ENCODE assay signal across 25 cellular contexts in the genomic region with DNA sequence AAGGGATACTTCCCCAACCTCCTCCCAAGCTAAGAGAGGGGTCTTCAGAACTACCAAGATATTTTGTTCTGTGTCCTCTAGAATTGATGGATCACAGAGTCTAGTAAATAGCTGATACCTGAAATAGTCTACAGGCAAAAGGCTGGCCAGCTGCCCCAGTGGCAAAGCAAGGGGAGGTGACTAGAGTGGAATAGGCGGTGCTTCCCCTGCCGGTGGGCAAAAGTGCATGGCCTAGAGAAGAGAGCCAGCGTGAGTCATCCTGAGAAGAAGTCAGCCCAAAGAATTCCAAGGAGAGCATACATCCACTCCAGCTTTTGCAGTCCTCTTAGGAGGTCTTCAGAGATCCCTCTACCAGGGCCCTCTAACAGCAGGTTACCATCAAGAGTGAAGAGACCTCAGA. TPM values are rescaled to one million over a fixed set of nuclear protein-coding genes. Genes with fewer than 3 reads are reported as not detected.
DNase-seq lines count a peak whose midpoint lies in the region; ATAC-seq and TF ChIP-seq lines count a peak whose summit lies in the region.
"Had no signal": no experiment of that assay in that cellular context is flagged by ENCODE, and none has a peak within 500 bp of the region (broad histone marks: within the 10 kb centered on the region; RNA-seq: fewer than 3 reads in every experiment).

No MANE protein-coding gene starts in this region.

- H3K4me1 ChIP-seq in mammary epithelial cell (ENCODE audit: insufficient read depth, low read length): peaks cover 6% of the 10 kb centered on the region
- no peaks in the 10 kb centered on the region for H3K4me1 ChIP-seq in colonic mucosa
- H3K4me1 ChIP-seq: body of pancreas, suprapubic skin had no signal

- DNase-seq in DMS53 (lab: John Stamatoyannopoulos, UW) (peak; percentile 44), DMS53 treated with DMSO at 0.1 percent for 48 hours (lab: John Stamatoyannopoulos, UW; ENCODE audit: unreplicated experiment) (no peak), MG63 (peak; percentile 42), mammary epithelial cell (peak; percentile 6), NCI-H510A (lab: John Stamatoyannopoulos, UW) (no peak), colonic mucosa (no peak)
- DNase-seq: 8988T; activated CD8-positive, alpha-beta T cell treated with anti-CD3 and anti-CD28 coated beads for 36 hours; activated T-cell treated with anti-CD3 and anti-CD28 coated beads, Interleukin-2, amount 50 U/mL, for 24 hours; body of pancreas; left cardiac atrium; midbrain; NCI-H146; SW 1271 had no signal

- dilution Hi-C loops in mammary epithelial cell (cut with HindIII; ENCODE audit: low sequenced_read_pairs): no loop called here

- H3K27me3 ChIP-seq in MG63 (no peaks in the 10 kb centered on the region), mammary epithelial cell (ENCODE audit: insufficient read depth, low read length) (no peaks in the 10 kb centered on the region), colonic mucosa (no peaks in the 10 kb centered on the region)
- H3K27me3 ChIP-seq: BLaER1 treated with 17β-estradiol and CSF1 and Interleukin-3, amounts not matched to agents 10 nM and 100 nM; body of pancreas; suprapubic skin had no signal

- in situ Hi-C loops in mammary epithelial cell (cut with MboI; ENCODE audit: low sequenced_read_pairs in 2 of 2): loop anchor here in 1 of 2 donors (25.0 kb wide), 1 partner anchor 927 kb away; no protein-coding TSS in a partner anchor

- no TSS peak for BruUV-seq in mammary epithelial cell (replicated peaks; lab: Mats Ljungman, UMichigan)

- H2AFZ ChIP-seq in mammary epithelial cell (ENCODE audit: low read depth, low read length): no peak overlapping the region

- no peak for ATAC-seq in GM21717 (IDR thresholded peaks at IDR 0.05; ENCODE audit: unreplicated experiment)
- no peak for ATAC-seq in HG02852 (IDR thresholded peaks at IDR 0.05; ENCODE audit: unreplicated experiment)
- ATAC-seq: activated CD8-positive, alpha-beta T cell treated with anti-CD3 and anti-CD28 coated beads for 36 hours; body of pancreas; left cardiac atrium had no signal

- no peak overlapping the region for H3K4me3 ChIP-seq in MG63
- H3K4me3 ChIP-seq in mammary epithelial cell (replicated peaks in 1 of 3; ENCODE audit: insufficient read depth in 1 of 3, low read depth in 2 of 3, low read length in 3 of 3): no peak overlapping the region
- no peak overlapping the region for H3K4me3 ChIP-seq in colonic mucosa
- H3K4me3 ChIP-seq: BLaER1 treated with 17β-estradiol and CSF1 and Interleukin-3, amounts not matched to agents 10 nM and 100 nM; body of pancreas; suprapubic skin had no signal

- no peaks in the 10 kb centered on the region for H3K79me2 ChIP-seq in mammary epithelial cell (ENCODE audit: insufficient read depth, low read length)

- intact Hi-C loops in mammary epithelial cell (cut with micrococcal nuclease) (no loop called here), colonic mucosa (cut with DNase I) (no loop called here)

- no peak overlapping the region for H3K9ac ChIP-seq in mammary epithelial cell (ENCODE audit: insufficient read depth, low read length)
- no peak overlapping the region for H3K9ac ChIP-seq in colonic mucosa (ENCODE audit: low read depth in 2 of 2, low read length in 2 of 2)
- H3K9ac ChIP-seq: BLaER1 treated with 17β-estradiol and CSF1 and Interleukin-3, amounts not matched to agents 10 nM and 100 nM had no signal

- WGBS in mammary epithelial cell (ENCODE audit: low coverage, missing lambda C conversion rate): 66% methylated on average over 3 of the region's 3 CpGs

- no peak overlapping the region for H3K4me2 ChIP-seq in mammary epithelial cell (ENCODE audit: insufficient read depth, low read depth, low read length)
- H3K4me2 ChIP-seq: BLaER1 treated with 17β-estradiol and CSF1 and Interleukin-3, amounts not matched to agents 10 nM and 100 nM had no signal

- H3K27ac ChIP-seq in mammary epithelial cell (ENCODE audit: insufficient read depth, low read depth, low read length) (no peak overlapping the region), colonic mucosa (no peak overlapping the region)
- H3K27ac ChIP-seq: BLaER1 treated with 17β-estradiol and CSF1 and Interleukin-3, amounts not matched to agents 10 nM and 100 nM; body of pancreas; suprapubic skin had no signal

- CTCF ChIA-PET in mammary epithelial cell (lab: Charles Lee; ENCODE audit: low non-redundant PET): no interaction called here

- TF ChIP-seq CTCF in mammary epithelial cell (conservative IDR thresholded peaks at IDR 0.05 in 1 of 2, IDR thresholded peaks at IDR 0.05 in 1 of 2; ENCODE audit: extremely low read depth in 1 of 2, insufficient read depth in 1 of 2, low read depth in 1 of 2, low read length in 2 of 2): no peak
- TF ChIP-seq CTCF in colonic mucosa (IDR thresholded peaks at IDR 0.05): no peak

- no peaks in the 10 kb centered on the region for H3K9me3 ChIP-seq in MG63
- no peaks in the 10 kb centered on the region for H3K9me3 ChIP-seq in mammary epithelial cell (replicated peaks; ENCODE audit: insufficient read depth, low read length)
- H3K9me3 ChIP-seq in colonic mucosa: no peaks in the 10 kb centered on the region
- H3K9me3 ChIP-seq: BLaER1 treated with 17β-estradiol and CSF1 and Interleukin-3, amounts not matched to agents 10 nM and 100 nM; body of pancreas; suprapubic skin had no signal

- no peaks in the 10 kb centered on the region for H3K36me3 ChIP-seq in MG63
- no peaks in the 10 kb centered on the region for H3K36me3 ChIP-seq in mammary epithelial cell (ENCODE audit: insufficient read depth, low read length)
- no peaks in the 10 kb centered on the region for H3K36me3 ChIP-seq in colonic mucosa
- H3K36me3 ChIP-seq: BLaER1 treated with 17β-estradiol and CSF1 and Interleukin-3, amounts not matched to agents 10 nM and 100 nM; suprapubic skin had no signal

- no peaks in the 10 kb centered on the region for H4K20me1 ChIP-seq in mammary epithelial cell (ENCODE audit: insufficient read depth, low read length)
- H4K20me1 ChIP-seq: BLaER1 treated with 17β-estradiol and CSF1 and Interleukin-3, amounts not matched to agents 10 nM and 100 nM had no signal

RNA-seq across cellular contexts. Expression of gene DPPA5, which starts 14.7 kb away (rescaled TPM):
- not detected in 2 replicates for total RNA-seq in MG63 (2014; rRNA removed; shearing (Covaris generic); ENCODE audit: low replicate concordance)
- not detected for total RNA-seq in mammary epithelial cell
- polyA plus RNA-seq in mammary epithelial cell: not detected
- polyA minus RNA-seq in mammary epithelial cell: not detected
- total RNA-seq in colonic mucosa: not detected
- total RNA-seq: activated CD8-positive, alpha-beta T cell treated with anti-CD3 and anti-CD28 coated beads for 36 hours; body of pancreas; epithelial cell of proximal tubule; frontal cortex; H4; HT-29; left cardiac atrium; pulmonary artery endothelial cell; RPMI7951; suprapubic skin had no signal
- polyA plus RNA-seq: neural cell had no signal

RNA-seq across cellular contexts. Expression of gene KHDC3L, which starts 23.1 kb away (rescaled TPM):
- not detected in 2 replicates for total RNA-seq in MG63 (2014; rRNA removed; shearing (Covaris generic); ENCODE audit: low replicate concordance)
- total RNA-seq in mammary epithelial cell (not detected), colonic mucosa (not detected)
- polyA plus RNA-seq in mammary epithelial cell: not detected
- polyA minus RNA-seq in mammary epithelial cell: not detected
- total RNA-seq: activated CD8-positive, alpha-beta T cell treated with anti-CD3 and anti-CD28 coated beads for 36 hours; body of pancreas; epithelial cell of proximal tubule; H4; HT-29; left cardiac atrium; pulmonary artery endothelial cell; RPMI7951; suprapubic skin had no signal
- polyA plus RNA-seq: neural cell had no signal

RNA-seq across cellular contexts. Expression of gene OOEP, which starts 30.4 kb away (rescaled TPM):
- not detected in 2 replicates for total RNA-seq in MG63 (2014; rRNA removed; shearing (Covaris generic); ENCODE audit: low replicate concordance)
- total RNA-seq in mammary epithelial cell (under 1 TPM in 1 of 2 donors, not detected in 1; 0.17 TPM), colonic mucosa (not detected)
- not detected for polyA plus RNA-seq in mammary epithelial cell
- polyA minus RNA-seq in mammary epithelial cell: not detected
- total RNA-seq: activated CD8-positive, alpha-beta T cell treated with anti-CD3 and anti-CD28 coated beads for 36 hours; body of pancreas; epithelial cell of proximal tubule; frontal cortex; H4; HT-29; pulmonary artery endothelial cell; RPMI7951 had no signal
- polyA plus RNA-seq: neural cell had no signal

RNA-seq across cellular contexts. Expression of gene DDX43, which starts 55.3 kb away (rescaled TPM):
- not detected in 2 replicates for total RNA-seq in MG63 (2014; rRNA removed; shearing (Covaris generic); ENCODE audit: low replicate concordance)
- total RNA-seq in mammary epithelial cell: under 1 TPM in 1 of 2 donors, not detected in 1; 0.50 TPM
- not detected for polyA plus RNA-seq in mammary epithelial cell
- polyA minus RNA-seq in mammary epithelial cell: not detected
- total RNA-seq in colonic mucosa: under 1 TPM in 1 of 2 donors, not detected in 1; 0.16 TPM
- total RNA-seq: H4, HT-29, RPMI7951 had no signal
- polyA plus RNA-seq: neural cell had no signal

Comparison
In these comparisons a context has a peak if more than half of its experiments do, and no peak if none do; other contexts are left out.
1. DNase-seq: peak in DMS53 (single experiment), MG63 (single experiment) and mammary epithelial cell (single experiment); none in DMS53 treated with DMSO at 0.1 percent for 48 hours (single experiment), NCI-H510A (single experiment) and colonic mucosa (single experiment).